Comparison of ENCODE assay signal across 1 cellular context in the genomic region with DNA sequence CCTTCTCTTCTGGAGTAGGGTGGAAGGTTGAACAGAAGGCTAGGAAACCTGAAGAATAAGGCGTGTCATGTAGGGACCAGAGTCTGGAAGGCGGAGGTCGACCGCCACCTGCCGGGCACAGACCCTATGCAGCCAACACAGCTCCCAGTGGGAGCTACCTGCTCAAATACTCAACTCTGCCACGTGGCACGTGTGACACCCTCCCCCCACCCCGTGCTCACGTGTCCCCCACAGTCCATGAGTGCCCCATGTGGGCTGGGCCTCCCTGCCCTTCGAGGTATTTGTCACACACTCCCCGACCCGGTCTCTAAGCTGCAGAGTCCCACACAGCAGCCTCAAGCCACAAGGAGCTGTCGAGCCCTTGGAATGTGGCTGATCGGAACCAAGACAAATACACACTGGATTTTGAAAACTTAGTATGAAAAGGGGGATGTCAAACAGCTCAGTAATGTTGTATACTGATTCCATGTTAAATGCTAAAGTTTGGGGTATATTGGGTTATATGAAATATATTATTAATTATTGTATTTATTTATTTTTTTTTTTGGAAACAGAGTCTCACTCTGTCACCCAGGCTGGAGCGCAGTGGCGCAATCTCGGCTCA.
A peak's percentile ranks its signal among the peaks of the same experiment; 100 is the strongest.
TF ChIP-seq lines count a peak whose summit lies in the region.

No MANE protein-coding gene starts in this region.

TF ChIP-seq in HepG2, 621 proteins besides CTCF, POLR2A, EP300 and RAD21 (continued from another document and continues in another):
- TF ChIP-seq HOXD1 (CRISPR knock-in tag; IDR thresholded peaks at IDR 0.05) (no peak), ONECUT2 (CRISPR knock-in tag; IDR thresholded peaks at IDR 0.05) (peak; percentile 52; the same call in 1 of the 2 replicates), TCF12 (IDR thresholded peaks at IDR 0.05) (no peak), TCF12 (CRISPR knock-in tag; IDR thresholded peaks at IDR 0.05) (no peak), ZNF10 (CRISPR knock-in tag; IDR thresholded peaks at IDR 0.05; ENCODE audit: borderline replicate concordance, low read depth) (no peak), ZNF3 (CRISPR knock-in tag; IDR thresholded peaks at IDR 0.05) (0 out of 2 replicates have a peak, but pooled peaks have one; percentile 16), EED (CRISPR knock-in tag; IDR thresholded peaks at IDR 0.05) (no peak), ZNF616 (CRISPR knock-in tag; IDR thresholded peaks at IDR 0.05; ENCODE audit: low read depth) (0 out of 2 replicates have a peak, but pooled peaks have one; percentile 53), ZNF12 (CRISPR knock-in tag; IDR thresholded peaks at IDR 0.05) (peak; percentile 72), NR2F6 (IDR thresholded peaks at IDR 0.05) (peak; percentile 23; the same call in 1 of the 2 replicates), NR2F6 (CRISPR knock-in tag; IDR thresholded peaks at IDR 0.05) (peak; percentile 43; the same call in 1 of the 2 replicates), MBD4 (IDR thresholded peaks at IDR 0.05; ENCODE audit: borderline replicate concordance, low read length) (no peak), CENPX (CRISPR knock-in tag; IDR thresholded peaks at IDR 0.05) (no peak), ZNF660 (CRISPR knock-in tag; IDR thresholded peaks at IDR 0.05; ENCODE audit: borderline replicate concordance, low read depth) (no peak), ERF (CRISPR knock-in tag; IDR thresholded peaks at IDR 0.05) (peak; percentile 55; the same call in 1 of the 2 replicates), ZNF205 (CRISPR knock-in tag; IDR thresholded peaks at IDR 0.05) (no peak), EHMT2 (IDR thresholded peaks at IDR 0.05; ENCODE audit: borderline replicate concordance, low read depth, low read length) (no peak), ZNF282 (IDR thresholded peaks at IDR 0.05; ENCODE audit: partially characterized antibody) (no peak), SALL1 (CRISPR knock-in tag; IDR thresholded peaks at IDR 0.05) (peak; percentile 85), ZNF619 (CRISPR knock-in tag; IDR thresholded peaks at IDR 0.05) (0 out of 2 replicates have a peak, but pooled peaks have one; percentile 36), TRIM24 (CRISPR knock-in tag; IDR thresholded peaks at IDR 0.05) (no peak), SRSF1 (optimal IDR thresholded peaks at IDR 0.05; ENCODE audit: low read depth, low read length) (no peak), AHR (CRISPR knock-in tag; IDR thresholded peaks at IDR 0.05) (no peak; the same call in 1 of the 2 replicates), SP2 (CRISPR knock-in tag; IDR thresholded peaks at IDR 0.05) (peak; percentile 48; the same call in 1 of the 2 replicates), ZNF124 (CRISPR knock-in tag; IDR thresholded peaks at IDR 0.05) (peak; percentile 74; the same call in 1 of the 2 replicates), SRF (IDR thresholded peaks at IDR 0.05; ENCODE audit: low read depth, low read length) (no peak), HDAC1 (CRISPR knock-in tag; IDR thresholded peaks at IDR 0.05) (no peak), NKX3-1 (CRISPR knock-in tag; IDR thresholded peaks at IDR 0.05) (0 out of 2 replicates have a peak, but pooled peaks have one; percentile 36), ZNF296 (CRISPR knock-in tag; conservative IDR thresholded peaks at IDR 0.05) (no peak), SOX6 (IDR thresholded peaks at IDR 0.05) (no peak), SOX6 (CRISPR knock-in tag; IDR thresholded peaks at IDR 0.05) (peak; percentile 63), ZNF891 (CRISPR knock-in tag; IDR thresholded peaks at IDR 0.05) (0 out of 2 replicates have a peak, but pooled peaks have one; percentile 86), SMAD3 (CRISPR knock-in tag; IDR thresholded peaks at IDR 0.05) (peak; percentile 61; the same call in 1 of the 2 replicates), ZNF816 (CRISPR knock-in tag; IDR thresholded peaks at IDR 0.05; ENCODE audit: borderline replicate concordance) (no peak), ZNF235 (CRISPR knock-in tag; IDR thresholded peaks at IDR 0.05; ENCODE audit: borderline replicate concordance) (no peak)
- TF ChIP-seq, protein P1, sequence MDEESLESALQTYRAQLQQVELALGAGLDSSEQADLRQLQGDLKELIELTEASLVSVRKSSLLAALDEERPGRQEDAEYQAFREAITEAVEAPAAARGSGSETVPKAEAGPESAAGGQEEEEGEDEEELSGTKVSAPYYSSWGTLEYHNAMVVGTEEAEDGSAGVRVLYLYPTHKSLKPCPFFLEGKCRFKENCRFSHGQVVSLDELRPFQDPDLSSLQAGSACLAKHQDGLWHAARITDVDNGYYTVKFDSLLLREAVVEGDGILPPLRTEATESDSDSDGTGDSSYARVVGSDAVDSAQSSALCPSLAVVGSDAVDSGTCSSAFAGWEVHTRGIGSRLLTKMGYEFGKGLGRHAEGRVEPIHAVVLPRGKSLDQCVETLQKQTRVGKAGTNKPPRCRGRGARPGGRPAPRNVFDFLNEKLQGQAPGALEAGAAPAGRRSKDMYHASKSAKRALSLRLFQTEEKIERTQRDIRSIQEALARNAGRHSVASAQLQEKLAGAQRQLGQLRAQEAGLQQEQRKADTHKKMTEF (CRISPR knock-in tag; IDR thresholded peaks at IDR 0.05): 0 out of 2 replicates have a peak, but pooled peaks have one; percentile 5
- TF ChIP-seq, protein P2, sequence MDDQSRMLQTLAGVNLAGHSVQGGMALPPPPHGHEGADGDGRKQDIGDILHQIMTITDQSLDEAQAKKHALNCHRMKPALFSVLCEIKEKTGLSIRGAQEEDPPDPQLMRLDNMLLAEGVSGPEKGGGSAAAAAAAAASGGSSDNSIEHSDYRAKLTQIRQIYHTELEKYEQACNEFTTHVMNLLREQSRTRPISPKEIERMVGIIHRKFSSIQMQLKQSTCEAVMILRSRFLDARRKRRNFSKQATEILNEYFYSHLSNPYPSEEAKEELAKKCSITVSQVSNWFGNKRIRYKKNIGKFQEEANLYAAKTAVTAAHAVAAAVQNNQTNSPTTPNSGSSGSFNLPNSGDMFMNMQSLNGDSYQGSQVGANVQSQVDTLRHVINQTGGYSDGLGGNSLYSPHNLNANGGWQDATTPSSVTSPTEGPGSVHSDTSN (CRISPR knock-in tag; IDR thresholded peaks at IDR 0.05; ENCODE audit: borderline replicate concordance): no peak
- TF ChIP-seq, protein P3, sequence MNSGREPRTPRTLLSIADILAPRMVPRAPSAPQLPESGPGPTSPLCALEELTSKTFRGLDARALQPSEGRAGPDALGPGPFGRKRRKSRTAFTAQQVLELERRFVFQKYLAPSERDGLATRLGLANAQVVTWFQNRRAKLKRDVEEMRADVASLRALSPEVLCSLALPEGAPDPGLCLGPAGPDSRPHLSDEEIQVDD (CRISPR knock-in tag; IDR thresholded peaks at IDR 0.05; ENCODE audit: borderline replicate concordance): peak; percentile 68; the same call in 1 of the 2 replicates
- TF ChIP-seq, protein P4, sequence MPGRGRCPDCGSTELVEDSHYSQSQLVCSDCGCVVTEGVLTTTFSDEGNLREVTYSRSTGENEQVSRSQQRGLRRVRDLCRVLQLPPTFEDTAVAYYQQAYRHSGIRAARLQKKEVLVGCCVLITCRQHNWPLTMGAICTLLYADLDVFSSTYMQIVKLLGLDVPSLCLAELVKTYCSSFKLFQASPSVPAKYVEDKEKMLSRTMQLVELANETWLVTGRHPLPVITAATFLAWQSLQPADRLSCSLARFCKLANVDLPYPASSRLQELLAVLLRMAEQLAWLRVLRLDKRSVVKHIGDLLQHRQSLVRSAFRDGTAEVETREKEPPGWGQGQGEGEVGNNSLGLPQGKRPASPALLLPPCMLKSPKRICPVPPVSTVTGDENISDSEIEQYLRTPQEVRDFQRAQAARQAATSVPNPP (CRISPR knock-in tag; IDR thresholded peaks at IDR 0.05): no peak
- TF ChIP-seq, protein P5, sequence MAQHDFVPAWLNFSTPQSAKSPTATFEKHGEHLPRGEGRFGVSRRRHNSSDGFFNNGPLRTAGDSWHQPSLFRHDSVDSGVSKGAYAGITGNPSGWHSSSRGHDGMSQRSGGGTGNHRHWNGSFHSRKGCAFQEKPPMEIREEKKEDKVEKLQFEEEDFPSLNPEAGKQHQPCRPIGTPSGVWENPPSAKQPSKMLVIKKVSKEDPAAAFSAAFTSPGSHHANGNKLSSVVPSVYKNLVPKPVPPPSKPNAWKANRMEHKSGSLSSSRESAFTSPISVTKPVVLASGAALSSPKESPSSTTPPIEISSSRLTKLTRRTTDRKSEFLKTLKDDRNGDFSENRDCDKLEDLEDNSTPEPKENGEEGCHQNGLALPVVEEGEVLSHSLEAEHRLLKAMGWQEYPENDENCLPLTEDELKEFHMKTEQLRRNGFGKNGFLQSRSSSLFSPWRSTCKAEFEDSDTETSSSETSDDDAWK (CRISPR knock-in tag; IDR thresholded peaks at IDR 0.05): no peak
- TF ChIP-seq, protein P6, sequence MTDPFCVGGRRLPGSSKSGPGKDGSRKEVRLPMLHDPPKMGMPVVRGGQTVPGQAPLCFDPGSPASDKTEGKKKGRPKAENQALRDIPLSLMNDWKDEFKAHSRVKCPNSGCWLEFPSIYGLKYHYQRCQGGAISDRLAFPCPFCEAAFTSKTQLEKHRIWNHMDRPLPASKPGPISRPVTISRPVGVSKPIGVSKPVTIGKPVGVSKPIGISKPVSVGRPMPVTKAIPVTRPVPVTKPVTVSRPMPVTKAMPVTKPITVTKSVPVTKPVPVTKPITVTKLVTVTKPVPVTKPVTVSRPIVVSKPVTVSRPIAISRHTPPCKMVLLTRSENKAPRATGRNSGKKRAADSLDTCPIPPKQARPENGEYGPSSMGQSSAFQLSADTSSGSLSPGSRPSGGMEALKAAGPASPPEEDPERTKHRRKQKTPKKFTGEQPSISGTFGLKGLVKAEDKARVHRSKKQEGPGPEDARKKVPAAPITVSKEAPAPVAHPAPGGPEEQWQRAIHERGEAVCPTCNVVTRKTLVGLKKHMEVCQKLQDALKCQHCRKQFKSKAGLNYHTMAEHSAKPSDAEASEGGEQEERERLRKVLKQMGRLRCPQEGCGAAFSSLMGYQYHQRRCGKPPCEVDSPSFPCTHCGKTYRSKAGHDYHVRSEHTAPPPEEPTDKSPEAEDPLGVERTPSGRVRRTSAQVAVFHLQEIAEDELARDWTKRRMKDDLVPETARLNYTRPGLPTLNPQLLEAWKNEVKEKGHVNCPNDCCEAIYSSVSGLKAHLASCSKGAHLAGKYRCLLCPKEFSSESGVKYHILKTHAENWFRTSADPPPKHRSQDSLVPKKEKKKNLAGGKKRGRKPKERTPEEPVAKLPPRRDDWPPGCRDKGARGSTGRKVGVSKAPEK (CRISPR knock-in tag; IDR thresholded peaks at IDR 0.05; ENCODE audit: borderline replicate concordance): peak; percentile 59; the same call in 1 of the 2 replicates
- TF ChIP-seq, protein P7, sequence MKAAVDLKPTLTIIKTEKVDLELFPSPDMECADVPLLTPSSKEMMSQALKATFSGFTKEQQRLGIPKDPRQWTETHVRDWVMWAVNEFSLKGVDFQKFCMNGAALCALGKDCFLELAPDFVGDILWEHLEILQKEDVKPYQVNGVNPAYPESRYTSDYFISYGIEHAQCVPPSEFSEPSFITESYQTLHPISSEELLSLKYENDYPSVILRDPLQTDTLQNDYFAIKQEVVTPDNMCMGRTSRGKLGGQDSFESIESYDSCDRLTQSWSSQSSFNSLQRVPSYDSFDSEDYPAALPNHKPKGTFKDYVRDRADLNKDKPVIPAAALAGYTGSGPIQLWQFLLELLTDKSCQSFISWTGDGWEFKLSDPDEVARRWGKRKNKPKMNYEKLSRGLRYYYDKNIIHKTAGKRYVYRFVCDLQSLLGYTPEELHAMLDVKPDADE (CRISPR knock-in tag; IDR thresholded peaks at IDR 0.05): no peak
- TF ChIP-seq, protein P8, sequence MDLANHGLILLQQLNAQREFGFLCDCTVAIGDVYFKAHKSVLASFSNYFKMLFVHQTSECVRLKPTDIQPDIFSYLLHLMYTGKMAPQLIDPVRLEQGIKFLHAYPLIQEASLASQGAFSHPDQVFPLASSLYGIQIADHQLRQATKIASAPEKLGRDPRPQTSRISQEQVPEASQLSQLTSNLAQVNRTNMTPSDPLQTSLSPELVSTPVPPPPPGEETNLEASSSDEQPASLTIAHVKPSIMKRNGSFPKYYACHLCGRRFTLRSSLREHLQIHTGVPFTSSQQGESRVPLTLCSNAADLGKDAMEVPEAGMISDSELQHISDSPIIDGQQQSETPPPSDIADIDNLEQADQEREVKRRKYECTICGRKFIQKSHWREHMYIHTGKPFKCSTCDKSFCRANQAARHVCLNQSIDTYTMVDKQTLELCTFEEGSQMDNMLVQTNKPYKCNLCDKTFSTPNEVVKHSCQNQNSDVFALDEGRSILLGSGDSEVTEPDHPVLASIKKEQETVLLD (CRISPR knock-in tag; IDR thresholded peaks at IDR 0.05; ENCODE audit: low read depth): no peak
- TF ChIP-seq, protein P9, sequence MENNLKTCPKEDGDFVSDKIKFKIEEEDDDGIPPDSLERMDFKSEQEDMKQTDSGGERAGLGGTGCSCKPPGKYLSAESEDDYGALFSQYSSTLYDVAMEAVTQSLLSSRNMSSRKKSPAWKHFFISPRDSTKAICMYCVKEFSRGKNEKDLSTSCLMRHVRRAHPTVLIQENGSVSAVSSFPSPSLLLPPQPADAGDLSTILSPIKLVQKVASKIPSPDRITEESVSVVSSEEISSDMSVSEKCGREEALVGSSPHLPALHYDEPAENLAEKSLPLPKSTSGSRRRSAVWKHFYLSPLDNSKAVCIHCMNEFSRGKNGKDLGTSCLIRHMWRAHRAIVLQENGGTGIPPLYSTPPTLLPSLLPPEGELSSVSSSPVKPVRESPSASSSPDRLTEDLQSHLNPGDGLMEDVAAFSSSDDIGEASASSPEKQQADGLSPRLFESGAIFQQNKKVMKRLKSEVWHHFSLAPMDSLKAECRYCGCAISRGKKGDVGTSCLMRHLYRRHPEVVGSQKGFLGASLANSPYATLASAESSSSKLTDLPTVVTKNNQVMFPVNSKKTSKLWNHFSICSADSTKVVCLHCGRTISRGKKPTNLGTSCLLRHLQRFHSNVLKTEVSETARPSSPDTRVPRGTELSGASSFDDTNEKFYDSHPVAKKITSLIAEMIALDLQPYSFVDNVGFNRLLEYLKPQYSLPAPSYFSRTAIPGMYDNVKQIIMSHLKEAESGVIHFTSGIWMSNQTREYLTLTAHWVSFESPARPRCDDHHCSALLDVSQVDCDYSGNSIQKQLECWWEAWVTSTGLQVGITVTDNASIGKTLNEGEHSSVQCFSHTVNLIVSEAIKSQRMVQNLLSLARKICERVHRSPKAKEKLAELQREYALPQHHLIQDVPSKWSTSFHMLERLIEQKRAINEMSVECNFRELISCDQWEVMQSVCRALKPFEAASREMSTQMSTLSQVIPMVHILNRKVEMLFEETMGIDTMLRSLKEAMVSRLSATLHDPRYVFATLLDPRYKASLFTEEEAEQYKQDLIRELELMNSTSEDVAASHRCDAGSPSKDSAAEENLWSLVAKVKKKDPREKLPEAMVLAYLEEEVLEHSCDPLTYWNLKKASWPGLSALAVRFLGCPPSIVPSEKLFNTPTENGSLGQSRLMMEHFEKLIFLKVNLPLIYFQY (CRISPR knock-in tag; IDR thresholded peaks at IDR 0.05; ENCODE audit: borderline replicate concordance): peak; percentile 62; the same call in 1 of the 2 replicates
